ENCODE assay signal across 1 cellular context in genomic region chr1:14952626-14953314, GRCh38.
A peak's percentile ranks its signal among the peaks of the same experiment; 100 is the strongest.
TF ChIP-seq lines count a peak whose summit lies in the region.

No MANE protein-coding gene starts in this region.

TF ChIP-seq in HepG2, 621 proteins besides CTCF, POLR2A, EP300 and RAD21 (continued from another document and continues in another):
- TF ChIP-seq ZBTB46 (CRISPR knock-in tag; IDR thresholded peaks at IDR 0.05; ENCODE audit: borderline replicate concordance) (peak; percentile 100), ZNF781 (CRISPR knock-in tag; IDR thresholded peaks at IDR 0.05; ENCODE audit: borderline replicate concordance, not compliant biosample characterization) (no peak), STAT5B (CRISPR knock-in tag; IDR thresholded peaks at IDR 0.05) (0 out of 2 replicates have a peak, but pooled peaks have one; percentile 13), RFXANK (CRISPR knock-in tag; IDR thresholded peaks at IDR 0.05) (0 out of 2 replicates have a peak, but pooled peaks have one; percentile 30), GMEB2 (CRISPR knock-in tag; IDR thresholded peaks at IDR 0.05; ENCODE audit: low read depth) (no peak), ZNF501 (CRISPR knock-in tag; IDR thresholded peaks at IDR 0.05) (peak; percentile 91), TAF1 (CRISPR knock-in tag; IDR thresholded peaks at IDR 0.05) (peak; percentile 37; the same call in 1 of the 2 replicates), ZSCAN20 (CRISPR knock-in tag; IDR thresholded peaks at IDR 0.05; ENCODE audit: borderline replicate concordance) (no peak), DDIT3 (CRISPR knock-in tag; IDR thresholded peaks at IDR 0.05) (no peak), ZMAT5 (CRISPR knock-in tag; IDR thresholded peaks at IDR 0.05; ENCODE audit: borderline replicate concordance, low read depth) (no peak), TRIM24 (CRISPR knock-in tag; IDR thresholded peaks at IDR 0.05) (no peak), MATR3 (CRISPR knock-in tag; IDR thresholded peaks at IDR 0.05) (no peak), ZBTB10 (CRISPR knock-in tag; IDR thresholded peaks at IDR 0.05; ENCODE audit: borderline replicate concordance) (peak; percentile 100), NONO (IDR thresholded peaks at IDR 0.05) (no peak), NONO (CRISPR knock-in tag; conservative IDR thresholded peaks at IDR 0.05) (peak; percentile 91), AKAP8 (CRISPR knock-in tag; IDR thresholded peaks at IDR 0.05) (peak; percentile 74; the same call in 1 of the 2 replicates), IKZF4 (CRISPR knock-in tag; IDR thresholded peaks at IDR 0.05; ENCODE audit: borderline replicate concordance, low read depth, not compliant biosample characterization) (no peak), NBN (conservative IDR thresholded peaks at IDR 0.05) (no peak), U2AF1 (optimal IDR thresholded peaks at IDR 0.05; ENCODE audit: low read depth, low read length) (no peak), ZFP82 (CRISPR knock-in tag; IDR thresholded peaks at IDR 0.05; ENCODE audit: borderline replicate concordance) (0 out of 2 replicates have a peak, but pooled peaks have one; percentile 38), ATF4 (CRISPR knock-in tag; IDR thresholded peaks at IDR 0.05) (peak in 1 of 2 experiments; percentile 68; a peak in 2 of 4 replicates), MXD3 (CRISPR knock-in tag; IDR thresholded peaks at IDR 0.05) (no peak), ASH2L (IDR thresholded peaks at IDR 0.05; ENCODE audit: insufficient read length, low read depth, low read length) (peak; percentile 63), IRF1 (CRISPR knock-in tag; IDR thresholded peaks at IDR 0.05; ENCODE audit: low read depth) (0 out of 2 replicates have a peak, but pooled peaks have one; percentile 52), POGK (CRISPR knock-in tag; conservative IDR thresholded peaks at IDR 0.05) (peak; percentile 84), NCOA2 (CRISPR knock-in tag; IDR thresholded peaks at IDR 0.05) (peak; percentile 98), ZC3H4 (CRISPR knock-in tag; IDR thresholded peaks at IDR 0.05; ENCODE audit: borderline replicate concordance) (no peak), ZBTB14 (CRISPR knock-in tag; IDR thresholded peaks at IDR 0.05) (no peak), ZKSCAN1 (IDR thresholded peaks at IDR 0.05; ENCODE audit: low read length) (no peak), KIAA2018 (CRISPR knock-in tag; IDR thresholded peaks at IDR 0.05; ENCODE audit: borderline replicate concordance) (no peak), CREM (IDR thresholded peaks at IDR 0.05) (peak; percentile 90), CREM (CRISPR knock-in tag; IDR thresholded peaks at IDR 0.05) (no peak), HIC2 (CRISPR knock-in tag; IDR thresholded peaks at IDR 0.05; ENCODE audit: low read depth) (peak; percentile 97), ISL2 (CRISPR knock-in tag; IDR thresholded peaks at IDR 0.05) (peak; percentile 96), KDM4B (CRISPR knock-in tag; IDR thresholded peaks at IDR 0.05) (no peak; the same call in 1 of the 2 replicates), WIZ (CRISPR knock-in tag; IDR thresholded peaks at IDR 0.05) (no peak)
